ENCODE assay signal across 8 cellular contexts in genomic region chr6:26125015-26125690, GRCh38. TPM values are rescaled to one million over a fixed set of nuclear protein-coding genes. Genes with fewer than 3 reads are reported as not detected.
DNase-seq lines count a peak whose midpoint lies in the region; ATAC-seq and TF ChIP-seq lines count a peak whose summit lies in the region.

No MANE protein-coding gene starts in this region.

- no peaks in the 10 kb centered on the region for H3K9me3 Mint-ChIP-seq in activated CD4-positive, alpha-beta T cell treated with anti-CD3 and anti-CD28 coated beads, Interleukin-2, amount 10 ng/mL, durations not matched to agents 7 days and 5 days

- H3K27me3 Mint-ChIP-seq in activated CD4-positive, alpha-beta T cell treated with anti-CD3 and anti-CD28 coated beads, Interleukin-2, amount 10 ng/mL, durations not matched to agents 7 days and 5 days = peaks cover 4% of the 10 kb centered on the region

- peak; percentile 11 for DNase-seq in DMS 273 treated with DMSO at 0.1 percent for 48 hours (lab: John Stamatoyannopoulos, UW)
- DNase-seq in Kasumi-1 (lab: John Stamatoyannopoulos, UW) = peak; percentile 37 to 47
- DNase-seq in activated CD4-positive, alpha-beta T cell treated with anti-CD3 and anti-CD28 coated beads, Interleukin-2, amount 10 ng/mL, durations not matched to agents 7 days and 5 days = peak; percentile 45
- DNase-seq in fibroblast of the aortic adventitia (ENCODE audit: low read depth) = no peak
- DNase-seq in retina = peak; percentile 74
- DNase-seq in germinal center (ENCODE audit: low spot score) = no peak
- DNase-seq in inferior parietal cortex (ENCODE audit: extremely low spot score) = no peak

- no peak for TF ChIP-seq CTCF in fibroblast of the aortic adventitia (IDR thresholded peaks at IDR 0.05; ENCODE audit: insufficient read depth, low read length)

- H3K36me3 Mint-ChIP-seq in activated CD4-positive, alpha-beta T cell treated with anti-CD3 and anti-CD28 coated beads, Interleukin-2, amount 10 ng/mL, durations not matched to agents 7 days and 5 days (ENCODE audit: low read depth) = peaks cover 53% of the 10 kb centered on the region

- POLR2A ChIA-PET in activated CD4-positive, alpha-beta T cell treated with anti-CD3 and anti-CD28 coated beads, Interleukin-2, amount 10 ng/mL, durations not matched to agents 7 days and 5 days (lab: Charles Lee) = interaction anchor here (0.6 to 7.2 kb wide), 24 partner anchors 21 to 1742 kb away, joined by 3 to 499 read pairs (median 24); a partner anchor contains a TSS

- ATAC-seq in GM18867 (IDR thresholded peaks at IDR 0.05; ENCODE audit: unreplicated experiment) = no peak

- peaks cover 49% of the 10 kb centered on the region for H3K4me1 Mint-ChIP-seq in activated CD4-positive, alpha-beta T cell treated with anti-CD3 and anti-CD28 coated beads, Interleukin-2, amount 10 ng/mL, durations not matched to agents 7 days and 5 days

- peak overlapping the region; percentile 100 for H3K4me3 Mint-ChIP-seq in activated CD4-positive, alpha-beta T cell treated with anti-CD3 and anti-CD28 coated beads, Interleukin-2, amount 10 ng/mL, durations not matched to agents 7 days and 5 days

- peak overlapping the region; percentile 99 for H3K27ac Mint-ChIP-seq in activated CD4-positive, alpha-beta T cell treated with anti-CD3 and anti-CD28 coated beads, Interleukin-2, amount 10 ng/mL, durations not matched to agents 7 days and 5 days

- peak overlapping the region; percentile 94 for H3K4me3 ChIP-seq in fibroblast of the aortic adventitia (ENCODE audit: low read depth, low read length)

- CTCF ChIA-PET in activated CD4-positive, alpha-beta T cell treated with anti-CD3 and anti-CD28 coated beads, Interleukin-2, amount 10 ng/mL, durations not matched to agents 7 days and 5 days (lab: Charles Lee) = interaction anchor here (0.6 to 3.6 kb wide), 9 partner anchors 11 to 74 kb away, joined by 3 to 20 read pairs (median 5); a partner anchor contains a TSS

RNA-seq across cellular contexts. Expression of gene HFE, which starts 37.9 kb away (rescaled TPM):
- 1 to 10 TPM; 3.0 to 3.5 TPM for total RNA-seq in activated CD4-positive, alpha-beta T cell treated with anti-CD3 and anti-CD28 coated beads, Interleukin-2, amount 10 ng/mL, durations not matched to agents 7 days and 5 days
- total RNA-seq in fibroblast of the aortic adventitia (ENCODE audit: low replicate concordance) = 7.4 and 9.0 TPM in 2 replicates

Comparison
In these comparisons a context has a peak if more than half of its experiments do, and no peak if none do; other contexts are left out.
1. DNase-seq: peak in DMS 273 treated with DMSO at 0.1 percent for 48 hours (single experiment), Kasumi-1 (2 of 2), activated CD4-positive, alpha-beta T cell treated with anti-CD3 and anti-CD28 coated beads, Interleukin-2, amount 10 ng/mL, durations not matched to agents 7 days and 5 days (single experiment) and retina (single experiment); none in fibroblast of the aortic adventitia (single experiment), germinal center (single experiment) and inferior parietal cortex (single experiment).